8 cellular contexts compared by ENCODE assay signal in the genomic region with DNA sequence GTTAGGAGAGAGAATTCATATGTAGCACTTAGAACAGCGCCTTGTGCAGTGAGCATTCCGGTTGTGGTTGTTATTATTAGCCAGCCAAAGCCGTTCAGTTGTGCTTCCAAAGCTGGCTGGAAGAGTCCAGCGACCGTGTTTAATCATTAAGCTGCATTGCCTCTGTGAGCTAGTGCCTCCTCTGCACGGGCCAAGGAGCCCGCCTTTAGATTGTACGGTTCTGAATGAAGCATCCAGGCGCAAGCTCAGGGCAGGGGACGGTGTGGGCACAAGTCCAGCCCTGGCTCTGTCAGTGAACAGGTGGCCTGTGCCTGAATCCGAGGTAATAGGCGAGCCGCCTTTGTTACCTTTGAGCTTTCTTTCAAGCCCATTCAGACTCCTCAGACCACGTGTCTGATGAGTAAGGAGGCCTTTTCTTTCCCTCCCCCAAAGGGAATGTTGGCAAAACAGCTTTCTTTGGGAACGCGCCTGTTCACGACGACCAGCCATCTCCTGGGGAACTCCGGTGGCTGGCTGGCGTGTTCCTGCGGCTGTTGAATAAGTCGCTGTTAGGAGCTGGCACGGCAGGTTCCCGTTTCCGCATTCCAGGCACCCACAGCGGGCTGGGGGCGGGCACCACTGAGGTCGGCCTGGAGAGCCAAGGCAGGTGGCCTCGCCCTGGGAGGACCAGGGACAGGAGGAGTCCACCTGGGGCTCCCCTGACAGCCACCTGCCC. TPM values are rescaled to one million over a fixed set of nuclear protein-coding genes. Genes with fewer than 3 reads are reported as not detected.
A peak's percentile ranks its signal among the peaks of the same experiment; 100 is the strongest.
DNase-seq lines count a peak whose midpoint lies in the region; ATAC-seq and TF ChIP-seq lines count a peak whose summit lies in the region.

No MANE protein-coding gene starts in this region.

- TF ChIP-seq CTCF in RWPE2 (IDR thresholded peaks at IDR 0.05; ENCODE audit: poor library complexity, severe bottlenecking) (no peak), fibroblast of villous mesenchyme (IDR thresholded peaks at IDR 0.05; ENCODE audit: insufficient read depth, low read depth, low read length) (no peak), nephron (IDR thresholded peaks at IDR 0.05; ENCODE audit: unreplicated experiment in 3 of 3) (no peak)

- H3K36me3 Mint-ChIP-seq in nephron (ENCODE audit: low read depth): peaks cover 5% of the 10 kb centered on the region
- peaks cover 13 to 36% of the 10 kb centered on the region in 2 donors for H3K36me3 Mint-ChIP-seq in CD4-positive, alpha-beta memory T cell

- peak overlapping the region; percentile 37 to 51 (median 47) for H3K4me3 Mint-ChIP-seq in nephron
- no peak overlapping the region for H3K4me3 Mint-ChIP-seq in CD4-positive, alpha-beta memory T cell

- H3K27ac ChIP-seq in Karpas-422 (ENCODE audit: low read length): peak overlapping the region; percentile 21; the same call in 1 of the 2 replicates
- peak overlapping the region; percentile 90 for H3K27ac ChIP-seq in RWPE2 (ENCODE audit: poor library complexity, severe bottlenecking)
- no peak overlapping the region for H3K27ac ChIP-seq in CD4-positive, alpha-beta memory T cell (ENCODE audit: low read depth, low read length)

- no peaks in the 10 kb centered on the region for H3K27me3 Mint-ChIP-seq in nephron (ENCODE audit: low read depth)
- H3K27me3 Mint-ChIP-seq in CD4-positive, alpha-beta memory T cell: no peaks in the 10 kb centered on the region

- ATAC-seq in RWPE2 (ENCODE audit: low read depth) (peak; percentile 70), HG03521 (IDR thresholded peaks at IDR 0.05; ENCODE audit: unreplicated experiment) (no peak)

- intact Hi-C loops in CD4-positive, alpha-beta memory T cell (cut with micrococcal nuclease): no loop called here

- peaks cover 70% of the 10 kb centered on the region for H3K36me3 ChIP-seq in Karpas-422 (ENCODE audit: insufficient read depth, low read length)
- H3K36me3 ChIP-seq in RWPE2 (ENCODE audit: low read depth): peaks cover 26% of the 10 kb centered on the region
- no peaks in the 10 kb centered on the region for H3K36me3 ChIP-seq in CD4-positive, alpha-beta memory T cell (ENCODE audit: insufficient read depth, low read length)

- H3K9me3 ChIP-seq in Karpas-422 (ENCODE audit: low read length): peaks cover 28% of the 10 kb centered on the region
- peaks cover 2% of the 10 kb centered on the region for H3K9me3 ChIP-seq in RWPE2 (ENCODE audit: severe bottlenecking)
- no peaks in the 10 kb centered on the region for H3K9me3 ChIP-seq in CD4-positive, alpha-beta memory T cell (ENCODE audit: control insufficient read depth in 1 of 2, low read length in 2 of 2)

- H3K4me1 Mint-ChIP-seq in nephron: peaks cover 32% of the 10 kb centered on the region
- H3K4me1 Mint-ChIP-seq in CD4-positive, alpha-beta memory T cell: peaks cover 5 to 11% (median 9%) of the 10 kb centered on the region in 4 donors

- H2AFZ ChIP-seq in Karpas-422 (ENCODE audit: low read length): no peak overlapping the region

- no peaks in the 10 kb centered on the region for H4K20me1 ChIP-seq in Karpas-422 (ENCODE audit: insufficient read depth, low read depth, low read length)

- H3K4me1 ChIP-seq in Karpas-422 (ENCODE audit: low read length): peaks cover 26% of the 10 kb centered on the region
- peaks cover 47% of the 10 kb centered on the region for H3K4me1 ChIP-seq in RWPE2 (ENCODE audit: insufficient read depth, poor library complexity, severe bottlenecking)
- H3K4me1 ChIP-seq in CD4-positive, alpha-beta memory T cell (ENCODE audit: insufficient read depth, low read length): no peaks in the 10 kb centered on the region

- H3K9me2 ChIP-seq in Karpas-422 (replicated peaks; ENCODE audit: insufficient read depth, low read length): no peaks in the 10 kb centered on the region

- H3K9me3 Mint-ChIP-seq in nephron: no peaks in the 10 kb centered on the region
- H3K9me3 Mint-ChIP-seq in CD4-positive, alpha-beta memory T cell: peaks cover 0 to 20% (median 8%) of the 10 kb centered on the region in 8 donors

- DNase-seq in stimulated activated CD4-positive, alpha-beta T cell treated with anti-CD3 and anti-CD28 coated beads, Interleukin-15, amount 100 ng/mL, for 24 hours: peak; percentile 16
- no peak for DNase-seq in stimulated activated CD4-positive, alpha-beta T cell treated with anti-CD3 and anti-CD28 coated beads, Interleukin-2, amount 100 ng/mL, for 48 hours
- DNase-seq in Karpas-422: no peak
- DNase-seq in RWPE2 (ENCODE audit: low spot score): peak; percentile 84
- peak; percentile 34 for DNase-seq in fibroblast of villous mesenchyme (ENCODE audit: low read depth)
- DNase-seq in CD4-positive, alpha-beta memory T cell: no peak

- no peak overlapping the region for H3K4me2 ChIP-seq in Karpas-422 (ENCODE audit: low read depth, low read length, poor library complexity, severe bottlenecking)

- no peak overlapping the region for H3K9ac ChIP-seq in Karpas-422 (ENCODE audit: low read length)

- H3K27ac Mint-ChIP-seq in nephron: peak overlapping the region; percentile 71 to 90 (median 85)
- H3K27ac Mint-ChIP-seq in CD4-positive, alpha-beta memory T cell: no peak overlapping the region

- H3K27me3 ChIP-seq in Karpas-422 (ENCODE audit: low read length) (no peaks in the 10 kb centered on the region), RWPE2 (ENCODE audit: insufficient read depth, poor library complexity, severe bottlenecking) (no peaks in the 10 kb centered on the region)
- no peaks in the 10 kb centered on the region for H3K27me3 ChIP-seq in CD4-positive, alpha-beta memory T cell (ENCODE audit: insufficient read depth, low read length)

- CTCF ChIA-PET in CD4-positive, alpha-beta memory T cell (lab: Charles Lee; ENCODE audit: partially characterized antibody): interaction anchor here (0.9 to 1.6 kb wide), 2 partner anchors 203 to 212 kb away, joined by 3 read pairs; no protein-coding TSS in a partner anchor

- no peak overlapping the region for H3K4me3 ChIP-seq in Karpas-422 (ENCODE audit: low read length)
- H3K4me3 ChIP-seq in RWPE2 (ENCODE audit: severe bottlenecking): peak overlapping the region; percentile 0
- H3K4me3 ChIP-seq in fibroblast of villous mesenchyme (ENCODE audit: low read depth, low read length): peak overlapping the region; percentile 23
- no peak overlapping the region for H3K4me3 ChIP-seq in CD4-positive, alpha-beta memory T cell (ENCODE audit: low read length in 2 of 2)

- peaks cover 89% of the 10 kb centered on the region for H3K79me2 ChIP-seq in Karpas-422 (ENCODE audit: low read length)

- POLR2A ChIA-PET in CD4-positive, alpha-beta memory T cell (lab: Charles Lee; ENCODE audit: partially characterized antibody): no interaction called here

RNA-seq across cellular contexts. Expression of a gene that starts 25.1 kb away (rescaled TPM):
- 68.6 and 88.1 TPM in 2 replicates for total RNA-seq in Karpas-422 (2014; rRNA removed; shearing (Covaris generic); ENCODE audit: low replicate concordance)
- 19.0 and 20.3 TPM in 2 replicates for total RNA-seq in fibroblast of villous mesenchyme
- total RNA-seq in CD4-positive, alpha-beta memory T cell: 10 to 100 TPM; 31.8 to 35.0 TPM
- 1 to 10 TPM in 1 of 2 donors, under 1 TPM in 1; 0.39 to 3.8 TPM for polyA plus RNA-seq in CD4-positive, alpha-beta memory T cell

RNA-seq across cellular contexts. Expression of a gene that starts 25.7 kb away (rescaled TPM):
- total RNA-seq in Karpas-422 (2014; rRNA removed; shearing (Covaris generic); ENCODE audit: low replicate concordance): not detected in 2 replicates
- not detected in 2 replicates for total RNA-seq in fibroblast of villous mesenchyme
- not detected for total RNA-seq in CD4-positive, alpha-beta memory T cell
- not detected for polyA plus RNA-seq in CD4-positive, alpha-beta memory T cell

Comparison
In these comparisons a context has a peak if more than half of its experiments do, and no peak if none do; other contexts are left out.
1. DNase-seq: peak in stimulated activated CD4-positive, alpha-beta T cell treated with anti-CD3 and anti-CD28 coated beads, Interleukin-15, amount 100 ng/mL, for 24 hours (single experiment), RWPE2 (single experiment) and fibroblast of villous mesenchyme (single experiment); none in stimulated activated CD4-positive, alpha-beta T cell treated with anti-CD3 and anti-CD28 coated beads, Interleukin-2, amount 100 ng/mL, for 48 hours (0 of 2), Karpas-422 (single experiment) and CD4-positive, alpha-beta memory T cell (0 of 5).
2. H3K4me3 ChIP-seq: peak in RWPE2 (single experiment) and fibroblast of villous mesenchyme (single experiment); none in Karpas-422 (single experiment) and CD4-positive, alpha-beta memory T cell (0 of 2).
3. H3K27ac Mint-ChIP-seq: peak in nephron (3 of 3); none in CD4-positive, alpha-beta memory T cell (0 of 7).
4. H3K4me3 Mint-ChIP-seq: peak in nephron (3 of 3); none in CD4-positive, alpha-beta memory T cell (0 of 8).